In the genomic region with DNA sequence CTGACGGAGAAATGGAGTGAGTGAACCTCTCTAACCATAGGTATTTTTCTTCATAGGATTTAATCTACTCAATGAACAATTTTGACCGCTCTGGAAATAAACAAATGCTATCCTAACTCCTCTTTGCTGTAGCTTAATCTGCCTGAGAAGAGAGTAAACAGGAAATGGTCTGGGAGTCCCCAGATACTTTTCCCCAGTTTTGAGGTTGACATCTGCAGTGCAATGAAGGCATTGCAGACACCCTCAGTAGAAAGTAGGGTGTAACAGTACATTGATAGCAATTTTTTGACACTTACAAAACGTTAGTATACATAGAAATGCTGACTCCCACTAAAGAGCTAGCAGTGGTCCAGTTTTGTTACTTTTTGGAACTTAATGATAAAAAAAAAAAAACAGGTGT, we compare ENCODE assay signal across 21 cellular contexts.
DNase-seq lines count a peak whose midpoint lies in the region; ATAC-seq and TF ChIP-seq lines count a peak whose summit lies in the region.
"Had no signal": no experiment of that assay in that cellular context is flagged by ENCODE, and none has a peak within 500 bp of the region (broad histone marks: within the 10 kb centered on the region; RNA-seq: fewer than 3 reads in every experiment).

No MANE protein-coding gene starts in this region.

- no peaks in the 10 kb centered on the region for H3K27me3 Mint-ChIP-seq in GM23338 (ENCODE audit: insufficient read depth, low read depth, poor library complexity)
- H3K27me3 Mint-ChIP-seq: B cell had no signal

- H4K20me1 ChIP-seq in BLaER1 (no peaks in the 10 kb centered on the region), GM23338 (replicated peaks; ENCODE audit: insufficient read depth) (no peaks in the 10 kb centered on the region), KMS-11 (ENCODE audit: insufficient read depth) (no peaks in the 10 kb centered on the region)

- no peak overlapping the region for H2AFZ ChIP-seq in GM23338
- H2AFZ ChIP-seq in KMS-11 (ENCODE audit: low read depth): peak overlapping the region; percentile 20; the same call in 1 of the 2 replicates

- H3K4me3 ChIP-seq in BLaER1 (no peak overlapping the region), GM23338 (no peak overlapping the region), KMS-11 (IDR thresholded peaks at IDR 0.05; ENCODE audit: insufficient read depth, low read depth, low read length) (no peak overlapping the region), psoas muscle (no peak overlapping the region), coronary artery (no peak overlapping the region), tibial artery (no peak overlapping the region)
- H3K4me3 ChIP-seq: body of pancreas, left lung, stomach, upper lobe of right lung had no signal

- H3K27ac ChIP-seq in BLaER1 (no peak overlapping the region), GM23338 (ENCODE audit: low read depth) (no peak overlapping the region), KMS-11 (peak overlapping the region; percentile 9; the same call in 1 of the 2 replicates), psoas muscle (no peak overlapping the region), coronary artery (no peak overlapping the region), tibial artery (no peak overlapping the region)
- H3K27ac ChIP-seq: body of pancreas, left lung, stomach, upper lobe of right lung had no signal

- H3K4me2 ChIP-seq in BLaER1 (peak overlapping the region; percentile 21), GM23338 (peak overlapping the region; percentile 22), KMS-11 (peak overlapping the region; percentile 17; the same call in 1 of the 2 replicates)

- H3K27ac Mint-ChIP-seq in GM23338: peak overlapping the region; percentile 8; the same call in 1 of the 2 replicates
- H3K27ac Mint-ChIP-seq: B cell had no signal

- no peaks in the 10 kb centered on the region for H3K36me3 Mint-ChIP-seq in GM23338 (ENCODE audit: low read depth)

- H3K4me1 ChIP-seq in BLaER1: peaks cover 8% of the 10 kb centered on the region; the same call in 1 of the 2 replicates
- peaks cover 28% of the 10 kb centered on the region for H3K4me1 ChIP-seq in GM23338 (ENCODE audit: insufficient read depth)
- H3K4me1 ChIP-seq in KMS-11 (ENCODE audit: low read depth, poor library complexity, severe bottlenecking): peaks cover 19% of the 10 kb centered on the region
- no peaks in the 10 kb centered on the region for H3K4me1 ChIP-seq in psoas muscle
- no peaks in the 10 kb centered on the region for H3K4me1 ChIP-seq in tibial artery
- H3K4me1 ChIP-seq: body of pancreas, left lung, stomach, upper lobe of right lung had no signal

- peaks cover 35% of the 10 kb centered on the region for H3K4me1 Mint-ChIP-seq in GM23338

- ATAC-seq in GM18873 (IDR thresholded peaks at IDR 0.05; ENCODE audit: low FRiP score, unreplicated experiment) (peak; percentile 90), GM23338 (peak; percentile 34), psoas muscle (no peak)
- ATAC-seq: body of pancreas, left lung, upper lobe of right lung had no signal

- no peaks in the 10 kb centered on the region for H3K79me2 ChIP-seq in GM23338 (replicated peaks; ENCODE audit: insufficient read depth)
- H3K79me2 ChIP-seq in KMS-11 (ENCODE audit: insufficient read depth, low read depth): no peaks in the 10 kb centered on the region

- H3K27me3 ChIP-seq in BLaER1 (no peaks in the 10 kb centered on the region), GM23338 (ENCODE audit: insufficient read depth) (no peaks in the 10 kb centered on the region), KMS-11 (ENCODE audit: insufficient read depth, low read depth) (no peaks in the 10 kb centered on the region), psoas muscle (ENCODE audit: insufficient read depth in 3 of 3, low read length in 2 of 3) (peaks cover 0 to 2% (median 0%) of the 10 kb centered on the region in 3 donors), tibial artery (no peaks in the 10 kb centered on the region)
- H3K27me3 ChIP-seq: body of pancreas, left lung, stomach, upper lobe of right lung had no signal

- H3K9me3 ChIP-seq in BLaER1 (no peaks in the 10 kb centered on the region), psoas muscle (no peaks in the 10 kb centered on the region), tibial artery (no peaks in the 10 kb centered on the region)
- H3K9me3 ChIP-seq: body of pancreas, left lung, stomach, upper lobe of right lung had no signal

- no peaks in the 10 kb centered on the region for H3K36me3 ChIP-seq in BLaER1
- H3K36me3 ChIP-seq in GM23338 (ENCODE audit: insufficient read depth): no peaks in the 10 kb centered on the region
- H3K36me3 ChIP-seq in KMS-11 (ENCODE audit: insufficient read depth): no peaks in the 10 kb centered on the region
- H3K36me3 ChIP-seq in psoas muscle (ENCODE audit: insufficient read depth in 1 of 2, low read depth in 1 of 2): no peaks in the 10 kb centered on the region
- H3K36me3 ChIP-seq in tibial artery: no peaks in the 10 kb centered on the region
- H3K36me3 ChIP-seq: left lung, stomach, upper lobe of right lung had no signal

- H3K9me3 Mint-ChIP-seq in GM23338: no peaks in the 10 kb centered on the region

- WGBS in psoas muscle, 3 donors: 66 to 74% (median 73%) methylated on average over 3 of the region's 3 CpGs

- TF ChIP-seq CTCF in GM23338 (conservative IDR thresholded peaks at IDR 0.05; ENCODE audit: low read depth in 2 of 2) (no peak), KMS-11 (conservative IDR thresholded peaks at IDR 0.05; ENCODE audit: low read depth, low read length) (no peak; the same call in 1 of the 2 replicates), psoas muscle (IDR thresholded peaks at IDR 0.05) (no peak), coronary artery (IDR thresholded peaks at IDR 0.05) (no peak), tibial artery (IDR thresholded peaks at IDR 0.05) (no peak)

- peak; percentile 24 for DNase-seq in GM23338 (ENCODE audit: low spot score)
- no peak for DNase-seq in psoas muscle
- DNase-seq in coronary artery (ENCODE audit: low spot score): no peak
- no peak for DNase-seq in tibial artery
- DNase-seq in NOMO-1 (lab: John Stamatoyannopoulos, UW; ENCODE audit: unreplicated experiment in 2 of 2): no peak
- DNase-seq: 8988T; activated CD4-positive, alpha-beta T cell treated with anti-CD3 and anti-CD28 coated beads for 48 hours; body of pancreas; head of caudate nucleus; left lung; MV-4-11; NCI-H1930; NCI-H446 treated with DMSO at 0.1 percent for 48 hours; small intestine; stimulated activated CD4-positive, alpha-beta T cell treated with anti-CD3 and anti-CD28 coated beads, Interleukin-2, amount 100 ng/mL, for 48 hours; stomach; upper lobe of right lung had no signal

- H3K9ac ChIP-seq in BLaER1 (no peak overlapping the region), KMS-11 (no peak overlapping the region)

- no peaks in the 10 kb centered on the region for H3K9me2 ChIP-seq in GM23338 (ENCODE audit: insufficient read depth)

- H3F3A ChIP-seq in GM23338 (replicated peaks; ENCODE audit: low read depth): no peaks in the 10 kb centered on the region

- intact Hi-C loops in psoas muscle (cut with DNase I) (no loop called here), tibial artery (cut with DNase I; ENCODE audit: low total_unique reads) (no loop called here)

- H3K4me3 Mint-ChIP-seq in GM23338: no peak overlapping the region
- H3K4me3 Mint-ChIP-seq: B cell had no signal

Comparison
In these comparisons a context has a peak if more than half of its experiments do, and no peak if none do; other contexts are left out.
1. ATAC-seq: peak in GM18873 (single experiment) and GM23338 (single experiment); none in psoas muscle (0 of 4).
2. Peak in every context shown above with its lines, with median percentiles within 50 percentile points of each other: H3K4me2 ChIP-seq.